In the genomic region with DNA sequence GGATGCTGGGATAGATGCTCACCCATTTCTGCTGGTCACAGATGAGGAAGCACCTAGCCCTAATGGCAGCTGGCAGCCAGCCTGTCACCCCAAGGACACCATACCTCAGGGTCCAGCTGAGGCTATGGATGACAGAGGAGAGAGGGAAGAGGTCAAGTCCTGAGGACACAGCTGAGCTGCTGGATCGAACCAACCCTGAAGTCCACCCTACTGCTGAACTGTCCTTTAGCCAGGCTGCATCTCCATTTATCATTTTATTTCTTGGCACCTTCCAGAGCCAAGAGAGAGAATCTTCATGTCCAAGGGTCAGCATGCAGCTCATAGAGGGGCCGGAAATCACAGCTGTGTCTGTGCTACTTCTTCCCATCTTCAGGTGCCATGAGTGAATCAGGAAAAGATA, we compare ENCODE assay signal across 23 cellular contexts. TPM values are rescaled to one million over a fixed set of nuclear protein-coding genes. Genes with fewer than 3 reads are reported as not detected.
A peak's percentile ranks its signal among the peaks of the same experiment; 100 is the strongest.
DNase-seq lines count a peak whose midpoint lies in the region; ATAC-seq, FAIRE-seq and TF ChIP-seq lines count a peak whose summit lies in the region.
"Had no signal": no experiment of that assay in that cellular context is flagged by ENCODE, and none has a peak within 500 bp of the region (broad histone marks: within the 10 kb centered on the region; RNA-seq: fewer than 3 reads in every experiment).

No MANE protein-coding gene starts in this region.

- intact Hi-C loops in CD14-positive monocyte (cut with micrococcal nuclease), result no loop called here
- intact Hi-C loops in dendritic cell treated with granulocyte-macrophage colony-stimulating factor and Interleukin-4, amounts not matched to agents 40 ng/mL and 50 ng/mL, for 4 days (cut with micrococcal nuclease), result no loop called here

- TF ChIP-seq CTCF in CD14-positive monocyte (IDR thresholded peaks at IDR 0.05) (no peak), VCaP (conservative IDR thresholded peaks at IDR 0.05) (no peak), H1 (IDR thresholded peaks at IDR 0.05; ENCODE audit: control extremely low read depth in 1 of 3, insufficient read depth in 1 of 3, low read depth in 1 of 3, low read length in 3 of 3) (no peak), right atrium auricular region (IDR thresholded peaks at IDR 0.05) (no peak)

- peaks cover 2 to 10% (median 6%) of the 10 kb centered on the region in 7 donors for H3K9me3 Mint-ChIP-seq in CD14-positive monocyte
- H3K9me3 Mint-ChIP-seq in dendritic cell treated with granulocyte-macrophage colony-stimulating factor and Interleukin-4, amounts not matched to agents 40 ng/mL and 50 ng/mL, for 4 days, result peaks cover 9% of the 10 kb centered on the region
- H3K9me3 Mint-ChIP-seq: CD4-positive, alpha-beta T cell; CD8-positive, alpha-beta T cell had no signal

- H4K5ac ChIP-seq in H1 (ENCODE audit: insufficient read length, low read depth, low read length), result no peak overlapping the region

- peak overlapping the region in 5 of 7 donors; percentile 20 to 92 (median 76) for H3K27ac Mint-ChIP-seq in CD14-positive monocyte
- H3K27ac Mint-ChIP-seq in dendritic cell treated with granulocyte-macrophage colony-stimulating factor and Interleukin-4, amounts not matched to agents 40 ng/mL and 50 ng/mL, for 4 days, result peak overlapping the region; percentile 72
- H3K27ac Mint-ChIP-seq: CD4-positive, alpha-beta T cell; CD8-positive, alpha-beta T cell had no signal

- H3K36me3 ChIP-seq in H1 (ENCODE audit: control insufficient read depth in 2 of 4, insufficient read depth in 4 of 4, low read length in 3 of 4) (no peaks in the 10 kb centered on the region), right atrium auricular region (no peaks in the 10 kb centered on the region)
- H3K36me3 ChIP-seq: BE2C had no signal

- H4K20me1 ChIP-seq in H1 (replicated peaks in 1 of 2; ENCODE audit: control insufficient read depth in 1 of 2, insufficient read depth in 2 of 2, low read length in 2 of 2), result no peaks in the 10 kb centered on the region
- H4K20me1 ChIP-seq: BLaER1 had no signal

- ATAC-seq in HG03097 (IDR thresholded peaks at IDR 0.05; ENCODE audit: low FRiP score, unreplicated experiment) (no peak), GM19351 (IDR thresholded peaks at IDR 0.05; ENCODE audit: unreplicated experiment) (no peak), GM18511 (IDR thresholded peaks at IDR 0.05; ENCODE audit: unreplicated experiment) (no peak)
- ATAC-seq: CD8-positive, alpha-beta T cell had no signal

- H2BK5ac ChIP-seq in H1 (ENCODE audit: low read depth, low read length), result no peak overlapping the region

- H3K14ac ChIP-seq in H1 (ENCODE audit: insufficient read length), result no peak overlapping the region

- H3K4ac ChIP-seq in H1 (replicated peaks; ENCODE audit: insufficient read length, low read depth, low read length), result no peak overlapping the region

- H3K23me2 ChIP-seq in H1 (ENCODE audit: low read depth, low read length), result no peaks in the 10 kb centered on the region

- CTCF ChIA-PET in H1 (lab: Charles Lee; ENCODE audit: partially characterized antibody), result interaction anchor here (0.7 to 2.4 kb wide), 12 partner anchors 9 to 176 kb away, joined by 3 to 14 read pairs (median 4); no protein-coding TSS in a partner anchor

- whole genome bisulfite sequencing in H1 (ENCODE audit: extremely low coverage in 1 of 2, insufficient coverage in 1 of 2, insufficient read length in 1 of 2, insufficient replicate concordance in 2 of 2, low coverage in 1 of 2, low lambda C conversion rate in 2 of 2, missing lambda C conversion rate in 1 of 2), 2 experiments, result 95% methylated on average over 2 of the region's 2 CpGs; no CpG with 5 or more reads in 1 of the 2 experiments

- no peak overlapping the region for H3K4me2 ChIP-seq in H1 (ENCODE audit: insufficient read depth in 1 of 2, low read depth in 2 of 2, low read length in 2 of 2)

- no peak overlapping the region for H2BK15ac ChIP-seq in H1 (ENCODE audit: low read length)

- FAIRE-seq in H1 (lab: Jason Lieb, UNC), result no peak
- FAIRE-seq: A204.1, D721Med, G401.6, GM12891 had no signal

- H4K8ac ChIP-seq in H1 (ENCODE audit: extremely low read depth, insufficient read depth, low read length), result no peak overlapping the region

- no peaks in the 10 kb centered on the region for H3K79me2 ChIP-seq in H1 (ENCODE audit: control insufficient read depth in 1 of 2, insufficient read depth in 2 of 2, low read length in 2 of 2)

- 0 out of 2 replicates have a peak overlapping the region, but pooled peaks have one; percentile 23 for H2BK12ac ChIP-seq in H1 (ENCODE audit: low read depth, low read length)

- H3K27ac ChIP-seq in VCaP, result peak overlapping the region; percentile 44
- no peak overlapping the region for H3K27ac ChIP-seq in H1 (ENCODE audit: low read depth, low read length)
- no peak overlapping the region for H3K27ac ChIP-seq in right atrium auricular region
- H3K27ac ChIP-seq: BLaER1 had no signal

- H3K36me3 Mint-ChIP-seq in CD14-positive monocyte, result peaks cover 29% of the 10 kb centered on the region in 2 donors
- peaks cover 8% of the 10 kb centered on the region for H3K36me3 Mint-ChIP-seq in dendritic cell treated with granulocyte-macrophage colony-stimulating factor and Interleukin-4, amounts not matched to agents 40 ng/mL and 50 ng/mL, for 4 days (ENCODE audit: low read depth)
- H3K36me3 Mint-ChIP-seq: CD8-positive, alpha-beta T cell had no signal

- no peak overlapping the region for H3K23ac ChIP-seq in H1 (ENCODE audit: insufficient read length)

- H3K56ac ChIP-seq in H1 (replicated peaks; ENCODE audit: insufficient read length, low read depth, low read length), result no peak overlapping the region

- H2AFZ ChIP-seq in H1 (ENCODE audit: low read length), result no peak overlapping the region

- peaks cover 0 to 2% (median 0%) of the 10 kb centered on the region in 4 experiments; a peak in 1 of 7 replicates for H3K27me3 ChIP-seq in H1 (replicated peaks in 1 of 4; ENCODE audit: control insufficient read depth in 3 of 4, extremely low read depth in 1 of 4, insufficient read depth in 3 of 4, low read length in 3 of 4)
- no peaks in the 10 kb centered on the region for H3K27me3 ChIP-seq in right atrium auricular region
- H3K27me3 ChIP-seq: BE2C, BLaER1 had no signal

- H3K4me3 Mint-ChIP-seq in CD14-positive monocyte, result peak overlapping the region in 1 of 2 donors; percentile 4
- no peak overlapping the region for H3K4me3 Mint-ChIP-seq in dendritic cell treated with granulocyte-macrophage colony-stimulating factor and Interleukin-4, amounts not matched to agents 40 ng/mL and 50 ng/mL, for 4 days
- H3K4me3 Mint-ChIP-seq: CD4-positive, alpha-beta T cell had no signal

- no peak overlapping the region for H2BK120ac ChIP-seq in H1 (replicated peaks; ENCODE audit: low read depth, low read length)

- no peak for TF ChIP-seq POLR2A in H1 (IDR thresholded peaks at IDR 0.05; ENCODE audit: control extremely low read depth in 1 of 2, low read depth in 2 of 2, low read length in 2 of 2)

- peaks cover 1 to 3% (median 2%) of the 10 kb centered on the region in 3 donors for H3K27me3 Mint-ChIP-seq in CD14-positive monocyte (ENCODE audit: low read depth in 3 of 3)
- H3K27me3 Mint-ChIP-seq in dendritic cell treated with granulocyte-macrophage colony-stimulating factor and Interleukin-4, amounts not matched to agents 40 ng/mL and 50 ng/mL, for 4 days, result peaks cover 12% of the 10 kb centered on the region

- no peaks in the 10 kb centered on the region for H3K9me3 ChIP-seq in H1 (ENCODE audit: insufficient read depth in 2 of 2, low read depth in 1 of 2, low read length in 1 of 2)
- no peaks in the 10 kb centered on the region for H3K9me3 ChIP-seq in right atrium auricular region
- H3K9me3 ChIP-seq: BE2C, Caco-2 had no signal

- H3K4me1 Mint-ChIP-seq in CD14-positive monocyte, result peaks cover 86% of the 10 kb centered on the region
- H3K4me1 Mint-ChIP-seq in dendritic cell treated with granulocyte-macrophage colony-stimulating factor and Interleukin-4, amounts not matched to agents 40 ng/mL and 50 ng/mL, for 4 days (ENCODE audit: low read depth), result peaks cover 81% of the 10 kb centered on the region

- H2BK20ac ChIP-seq in H1 (ENCODE audit: low read length), result no peak overlapping the region

- H2AK5ac ChIP-seq in H1 (ENCODE audit: low read depth, low read length), result no peak overlapping the region

- H4K91ac ChIP-seq in H1 (replicated peaks; ENCODE audit: insufficient read length, low read length), result no peak overlapping the region

- no peak for DNase-seq in CD14-positive monocyte (ENCODE audit: low spot score)
- DNase-seq in H1 (ENCODE audit: low read depth in 1 of 2, low spot score in 2 of 2), result no peak
- DNase-seq in right atrium auricular region (ENCODE audit: low spot score), result no peak
- DNase-seq: 8988T; ACHN; BE2C; C1 segment of cervical spinal cord; Caco-2; Calu3; CD4-positive, alpha-beta T cell; CD8-positive, alpha-beta T cell; DMS79 treated with DMSO at 0.1 percent for 48 hours; GF-D8 had no signal

- H3K4me3 ChIP-seq in H1 (ENCODE audit: extremely low read depth in 1 of 4, insufficient read depth in 2 of 4, low read depth in 3 of 4, low read length in 4 of 4), result no peak overlapping the region
- no peak overlapping the region for H3K4me3 ChIP-seq in right atrium auricular region

- POLR2A ChIA-PET in H1 (lab: Charles Lee; ENCODE audit: partially characterized antibody), result interaction anchor here (1.6 kb wide), 1 partner anchor 17 kb away, joined by 5 read pairs; no protein-coding TSS in a partner anchor

- no peak overlapping the region for H3K9ac ChIP-seq in H1 (replicated peaks in 1 of 4; ENCODE audit: extremely low read depth in 1 of 4, low read depth in 3 of 4, low read length in 3 of 4)
- H3K9ac ChIP-seq: BLaER1 had no signal

- TF ChIP-seq EP300 in H1 (IDR thresholded peaks at IDR 0.05; ENCODE audit: borderline replicate concordance in 1 of 2, low read depth in 2 of 2, low read length in 2 of 2), result no peak

- H3K18ac ChIP-seq in H1 (ENCODE audit: extremely low read depth, low read length), result no peak overlapping the region

- H3K4me1 ChIP-seq in H1 (replicated peaks in 1 of 4; ENCODE audit: control insufficient read depth in 3 of 4, insufficient read depth in 4 of 4, low read length in 3 of 4) (peaks cover 0 to 4% (median under 1%) of the 10 kb centered on the region in 4 experiments; a peak in 2 of 7 replicates), right atrium auricular region (peaks cover 0 to 7% of the 10 kb centered on the region in 2 donors)
- H3K4me1 ChIP-seq: BE2C had no signal

- no peak for TF ChIP-seq RAD21 in H1 (IDR thresholded peaks at IDR 0.05 in 1 of 2, conservative IDR thresholded peaks at IDR 0.05 in 1 of 2; ENCODE audit: low read depth in 2 of 2, low read length in 2 of 2)

- H3K79me1 ChIP-seq in H1 (ENCODE audit: low read depth, low read length), result no peaks in the 10 kb centered on the region; the same call in 1 of the 2 replicates

RNA-seq across cellular contexts. Expression of a gene that starts 30.9 kb away (rescaled TPM):
- polyA plus RNA-seq in CD14-positive monocyte (10 to 100 TPM; 16.2 to 24.5 TPM), H1 (2011; rRNA removed) (8.2 and 12.1 TPM in 2 replicates)
- 12.6 and 13.2 TPM in 2 replicates for total RNA-seq in H1 (2021; fragmentation: NEBNext Ultra II Directional; extraction: Animal tissue kit (Norgen Biotek cat#: 25700))
- polyA plus RNA-seq in H1 (2011; cell fraction: cytosol; rRNA removed), result 11.5 TPM
- 27.8 TPM for polyA plus RNA-seq in H1 (2011; cell fraction: nucleus; rRNA removed)
- 8.5 to 14.4 TPM (median 12.2 TPM) in 4 replicates for polyA plus RNA-seq in H1 (2012, experiment 1 of 2)
- polyA plus RNA-seq in H1 (2012, experiment 2 of 2), result 7.6 TPM
- 5.0 TPM for polyA plus RNA-seq in H1 (2013, experiment 1 of 2)
- polyA plus RNA-seq in H1 (2013, experiment 2 of 2), result 5.5 TPM
- polyA minus RNA-seq in H1 (2011; rRNA and poly(A)+ RNA removed), result 8.6 and 9.0 TPM in 2 replicates
- 12.0 TPM for polyA minus RNA-seq in H1 (2011; cell fraction: cytosol; rRNA and poly(A)+ RNA removed)
- polyA minus RNA-seq in H1 (2011; cell fraction: nucleus; rRNA and poly(A)+ RNA removed), result 17.0 TPM
- 10 to 100 TPM; 11.4 to 22.2 TPM for total RNA-seq in right atrium auricular region

RNA-seq across cellular contexts. Expression of a gene that starts 49.8 kb away (rescaled TPM):
- polyA plus RNA-seq in CD14-positive monocyte (10 to 100 TPM in 1 of 2 donors, 1 to 10 TPM in 1; 8.2 to 18.9 TPM), H1 (2011; rRNA removed) (5.9 and 7.9 TPM in 2 replicates)
- total RNA-seq in H1 (2021; fragmentation: NEBNext Ultra II Directional; extraction: Animal tissue kit (Norgen Biotek cat#: 25700)), result 11.2 and 12.5 TPM in 2 replicates
- 10.0 TPM for polyA plus RNA-seq in H1 (2011; cell fraction: cytosol; rRNA removed)
- polyA plus RNA-seq in H1 (2011; cell fraction: nucleus; rRNA removed), result 36.8 TPM
- 12.4 to 18.6 TPM (median 15.8 TPM) in 4 replicates for polyA plus RNA-seq in H1 (2012, experiment 1 of 2)
- 5.3 TPM for polyA plus RNA-seq in H1 (2012, experiment 2 of 2)
- 7.4 TPM for polyA plus RNA-seq in H1 (2013, experiment 1 of 2)
- 6.3 TPM for polyA plus RNA-seq in H1 (2013, experiment 2 of 2)
- 1.1 and 1.8 TPM in 2 replicates for polyA minus RNA-seq in H1 (2011; rRNA and poly(A)+ RNA removed)
- 6.3 TPM for polyA minus RNA-seq in H1 (2011; cell fraction: cytosol; rRNA and poly(A)+ RNA removed)
- 5.4 TPM for polyA minus RNA-seq in H1 (2011; cell fraction: nucleus; rRNA and poly(A)+ RNA removed)
- 10 to 100 TPM; 11.7 to 12.0 TPM for total RNA-seq in right atrium auricular region
